Comparison of ENCODE assay signal across 13 cellular contexts in genomic region chr15:73602992-73603391, GRCh38. TPM values are rescaled to one million over a fixed set of nuclear protein-coding genes. Genes with fewer than 3 reads are reported as not detected.
DNase-seq lines count a peak whose midpoint lies in the region; ATAC-seq and TF ChIP-seq lines count a peak whose summit lies in the region.
"Had no signal": no experiment of that assay in that cellular context is flagged by ENCODE, and none has a peak within 500 bp of the region (broad histone marks: within the 10 kb centered on the region; RNA-seq: fewer than 3 reads in every experiment).

No MANE protein-coding gene starts in this region.

- H3K4me3 ChIP-seq in Loucy (ENCODE audit: low read length, poor library complexity, severe bottlenecking) (no peak overlapping the region), coronary artery (no peak overlapping the region), left lung (no peak overlapping the region), gastrocnemius medialis (no peak overlapping the region)

- no peaks in the 10 kb centered on the region for H3K27me3 ChIP-seq in Loucy (ENCODE audit: insufficient read depth, low read length, poor library complexity, severe bottlenecking)
- no peaks in the 10 kb centered on the region for H3K27me3 ChIP-seq in left lung
- H3K27me3 ChIP-seq in gastrocnemius medialis: no peaks in the 10 kb centered on the region

- peaks cover 73% of the 10 kb centered on the region for H3K79me2 ChIP-seq in Loucy (ENCODE audit: insufficient read depth, low read length)

- H3K27ac ChIP-seq in coronary artery (peak overlapping the region; percentile 40 to 79), left lung (peak overlapping the region; percentile 54 to 58), gastrocnemius medialis (peak overlapping the region; percentile 70 to 81 (median 77))
- H3K27ac ChIP-seq: HL-60 had no signal

- H3K9me3 ChIP-seq in Loucy (ENCODE audit: insufficient read depth, low read depth, low read length) (no peaks in the 10 kb centered on the region), left lung (no peaks in the 10 kb centered on the region), gastrocnemius medialis (no peaks in the 10 kb centered on the region)

- H3K9ac ChIP-seq in Loucy (ENCODE audit: low read depth, low read length, poor library complexity, severe bottlenecking): no peak overlapping the region

- peak overlapping the region; percentile 45 for H3K4me2 ChIP-seq in Loucy (ENCODE audit: low read depth, low read length, poor library complexity, severe bottlenecking)

- no peak for DNase-seq in coronary artery (ENCODE audit: low spot score)
- DNase-seq in left lung: no peak
- no peak for DNase-seq in gastrocnemius medialis
- DNase-seq in AG08395 (ENCODE audit: low spot score): no peak
- no peak for DNase-seq in Ammon's horn (ENCODE audit: low spot score)
- no peak for DNase-seq in posterior vena cava (ENCODE audit: low spot score)
- DNase-seq: activated CD4-positive, alpha-beta T cell treated with anti-CD3 and anti-CD28 coated beads for 48 hours; cortex of kidney; erythroblast; NCI-H1930; RPMI8226 had no signal

- no peak for ATAC-seq in left lung
- peak; percentile 42 to 55 for ATAC-seq in gastrocnemius medialis

- TF ChIP-seq POLR2A in gastrocnemius medialis (IDR thresholded peaks at IDR 0.05): no peak

- H2AFZ ChIP-seq in Loucy (ENCODE audit: low read length): no peak overlapping the region

- H4K20me1 ChIP-seq in Loucy (ENCODE audit: insufficient read depth, low read length, poor library complexity, severe bottlenecking): peaks cover 29% of the 10 kb centered on the region

- H3K4me1 ChIP-seq in Loucy (ENCODE audit: insufficient read depth, low read length, poor library complexity, severe bottlenecking) (peaks cover 34% of the 10 kb centered on the region), left lung (peaks cover 40 to 81% of the 10 kb centered on the region in 2 donors), gastrocnemius medialis (peaks cover 72 to 94% of the 10 kb centered on the region in 2 donors)

- intact Hi-C loops in left lung (cut with DNase I): no loop called here
- intact Hi-C loops in gastrocnemius medialis (cut with DNase I; ENCODE audit: low total_unique reads): no loop called here
- intact Hi-C loops in posterior vena cava (cut with DNase I): no loop called here

- H3F3A ChIP-seq in Loucy (ENCODE audit: low read depth): no peaks in the 10 kb centered on the region

- no peaks in the 10 kb centered on the region for H3K9me2 ChIP-seq in Loucy (replicated peaks; ENCODE audit: low read depth, low read length)

- H3K36me3 ChIP-seq in Loucy (ENCODE audit: insufficient read depth, low read length): no peaks in the 10 kb centered on the region
- H3K36me3 ChIP-seq in left lung: no peaks in the 10 kb centered on the region
- H3K36me3 ChIP-seq in gastrocnemius medialis: no peaks in the 10 kb centered on the region

- in situ Hi-C loops in gastrocnemius medialis (cut with MboI; ENCODE audit: low sequenced_read_pairs in 4 of 4): no loop called here

- TF ChIP-seq CTCF in Loucy (conservative IDR thresholded peaks at IDR 0.05; ENCODE audit: low read length) (no peak), coronary artery (IDR thresholded peaks at IDR 0.05) (no peak), left lung (IDR thresholded peaks at IDR 0.05) (no peak), gastrocnemius medialis (IDR thresholded peaks at IDR 0.05 in 4 of 5, conservative IDR thresholded peaks at IDR 0.05 in 1 of 5) (no peak)

RNA-seq across cellular contexts. Expression of gene NPTN, which starts 30.2 kb away (rescaled TPM):
- total RNA-seq in left lung (100 to 1,000 TPM; 121 to 126 TPM), gastrocnemius medialis (10 to 100 TPM; 26.5 to 32.9 (median 29.7) TPM), posterior vena cava (100 to 1,000 TPM; 164 to 189 TPM)
